9 cellular contexts compared by ENCODE assay signal in the genomic region with DNA sequence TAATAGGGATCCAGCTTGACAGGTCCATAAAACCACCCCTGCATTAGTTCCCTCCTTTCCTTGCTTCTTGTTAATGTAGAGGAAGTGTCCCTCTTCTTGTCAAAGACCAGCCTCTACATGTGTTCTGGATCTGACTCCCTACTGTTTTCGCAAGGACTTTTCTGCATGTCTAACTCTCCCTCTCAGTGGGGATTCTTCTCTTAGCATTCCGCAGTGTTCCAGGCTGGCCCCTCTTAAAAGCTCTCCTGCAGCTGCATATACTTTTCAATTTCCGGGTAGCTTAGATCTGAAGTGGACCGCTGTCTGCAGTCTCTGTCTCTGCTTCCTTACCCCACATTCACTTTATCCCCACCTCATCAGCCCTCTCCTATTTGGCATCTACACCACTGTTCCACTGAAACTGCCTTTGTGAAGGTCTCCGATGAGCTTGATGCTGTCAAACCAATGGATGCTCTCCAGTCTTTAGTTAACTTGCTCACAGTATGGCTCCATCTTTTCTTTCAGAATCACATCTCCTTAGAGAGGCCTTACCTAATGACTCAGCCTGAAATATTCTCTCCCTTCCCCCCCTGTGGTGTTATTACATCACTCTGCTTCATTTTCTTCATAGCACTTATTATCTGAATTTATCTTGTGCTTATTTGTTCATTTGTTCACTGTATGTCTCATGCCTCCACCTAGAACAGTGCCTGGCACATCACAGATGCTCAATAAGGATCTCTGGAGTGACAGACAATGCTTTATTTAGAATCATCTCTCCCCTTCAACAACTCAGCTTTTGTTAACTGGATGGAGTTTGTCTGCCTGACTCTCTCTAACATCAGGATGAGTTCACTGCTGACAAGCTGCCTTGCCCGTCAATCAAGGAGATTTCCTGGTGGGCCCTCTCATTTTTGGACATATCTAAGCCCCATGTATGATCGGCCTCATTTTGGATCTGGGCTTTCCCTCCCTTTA.
DNase-seq lines count a peak whose midpoint lies in the region; ATAC-seq, FAIRE-seq and TF ChIP-seq lines count a peak whose summit lies in the region.
"Had no signal": no experiment of that assay in that cellular context is flagged by ENCODE, and none has a peak within 500 bp of the region (broad histone marks: within the 10 kb centered on the region; RNA-seq: fewer than 3 reads in every experiment).

No MANE protein-coding gene starts in this region.

- H3K9ac ChIP-seq in colonic mucosa (ENCODE audit: low read depth in 2 of 2, low read length in 2 of 2) = no peak overlapping the region

- no peak for FAIRE-seq in pancreas (lab: Jason Lieb, UNC)

- H3K9me3 ChIP-seq in colonic mucosa (no peaks in the 10 kb centered on the region), pancreas (no peaks in the 10 kb centered on the region)
- H3K9me3 ChIP-seq: heart right ventricle had no signal

- WGBS in pancreas, 2 donors = 95 to 98% methylated on average over 7 of the region's 7 CpGs

- intact Hi-C loops in colonic mucosa (cut with DNase I) = no loop called here
- intact Hi-C loops in pancreas (cut with DNase I) = no loop called here

- peak overlapping the region; percentile 1 for H3K27ac ChIP-seq in colonic mucosa
- peak overlapping the region in 1 of 4 donors; percentile 20 for H3K27ac ChIP-seq in pancreas

- H3K27me3 ChIP-seq in colonic mucosa = no peaks in the 10 kb centered on the region
- H3K27me3 ChIP-seq in pancreas = no peaks in the 10 kb centered on the region
- H3K27me3 ChIP-seq: heart right ventricle had no signal

- H3K4me3 ChIP-seq in colonic mucosa (no peak overlapping the region), pancreas (no peak overlapping the region)
- H3K4me3 ChIP-seq: heart right ventricle had no signal

- TF ChIP-seq CTCF in colonic mucosa (IDR thresholded peaks at IDR 0.05) (no peak), pancreas (IDR thresholded peaks at IDR 0.05) (no peak), GM10266 (IDR thresholded peaks at IDR 0.05; ENCODE audit: control insufficient read depth, insufficient read depth, low read depth, missing control alignments) (no peak)

- no peaks in the 10 kb centered on the region for H3K36me3 ChIP-seq in colonic mucosa
- H3K36me3 ChIP-seq in pancreas = no peaks in the 10 kb centered on the region
- H3K36me3 ChIP-seq: heart right ventricle had no signal

- H3K4me1 ChIP-seq in colonic mucosa = peaks cover 5% of the 10 kb centered on the region
- peaks cover 6 to 29% (median 7%) of the 10 kb centered on the region in 3 donors for H3K4me1 ChIP-seq in pancreas

- DNase-seq in LHCN-M2 (ENCODE audit: low read depth) (peak; percentile 74), colonic mucosa (no peak), pancreas (no peak), GM10266 (ENCODE audit: extremely low spot score) (no peak), SW 1271 (lab: John Stamatoyannopoulos, UW) (no peak)
- no peak for DNase-seq in activated effector memory CD4-positive, alpha-beta T cell treated with Interleukin-2 at 50 U/mL for 16 hours

- peak; percentile 27 for ATAC-seq in GM18498 (IDR thresholded peaks at IDR 0.05; ENCODE audit: unreplicated experiment)
- peak; percentile 24 to 54 (median 40) for ATAC-seq in pancreas
- no peak for ATAC-seq in GM18519 (IDR thresholded peaks at IDR 0.05; ENCODE audit: low FRiP score, unreplicated experiment)
